ENCODE assay signal across 11 cellular contexts in the genomic region with DNA sequence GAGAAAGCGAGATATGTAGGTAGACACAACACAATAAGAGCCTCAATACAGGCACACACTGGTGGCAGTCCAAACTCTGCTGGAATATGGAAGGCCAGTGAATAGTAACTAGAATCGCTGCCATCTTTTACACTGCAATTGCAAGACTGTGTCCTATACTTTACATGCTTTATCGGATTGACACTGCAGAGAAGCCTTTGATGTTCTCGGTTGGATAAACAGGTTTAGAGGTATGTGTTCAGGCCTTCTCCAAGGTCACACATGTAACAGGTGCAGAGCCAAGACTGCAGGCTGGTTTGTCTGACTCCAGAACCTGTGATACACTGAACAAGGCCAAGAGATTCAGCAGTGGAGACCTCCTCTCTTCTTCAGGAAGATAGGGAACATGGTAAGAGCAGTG. TPM values are rescaled to one million over a fixed set of nuclear protein-coding genes. Genes with fewer than 3 reads are reported as not detected.
"Had no signal": no experiment of that assay in that cellular context is flagged by ENCODE, and none has a peak within 500 bp of the region (broad histone marks: within the 10 kb centered on the region; RNA-seq: fewer than 3 reads in every experiment).

No MANE protein-coding gene starts in this region.

- ATAC-seq: HCT116 had no signal

- H3K9me3 Mint-ChIP-seq: IgD-negative memory B cell had no signal

- H3K9ac ChIP-seq: GM23248 had no signal

- H3K9me3 ChIP-seq: HAP-1 had no signal

- H3K4me1 ChIP-seq: HAP-1 had no signal

- H3K27ac Mint-ChIP-seq: HFFc6, IgD-negative memory B cell had no signal

- H3K27me3 Mint-ChIP-seq: IgD-negative memory B cell had no signal

- H3K4me3 ChIP-seq: GM23248, HAP-1 had no signal

- H2AFZ ChIP-seq: GM23248 had no signal

- DNase-seq: GM23248, GOT3, H7, HFFc6, KBM-7 had no signal

- H3K4me3 Mint-ChIP-seq: HFFc6, IgD-negative memory B cell had no signal

- H3K27ac ChIP-seq: GM23248, HL-60 had no signal

- H3K36me3 ChIP-seq: HAP-1 had no signal

RNA-seq across cellular contexts. Expression of gene SAA1, which starts 5.1 kb away (rescaled TPM):
- total RNA-seq: GM23248, H4, H7 had no signal
- polyA plus RNA-seq: GM23248, IgD-negative memory B cell had no signal

RNA-seq across cellular contexts. Expression of gene SAA2, which starts 22.7 kb away (rescaled TPM):
- total RNA-seq: GM23248, H4, H7, HFFc6 had no signal
- polyA plus RNA-seq: GM23248 had no signal

RNA-seq across cellular contexts. Expression of gene SAA4, which starts 34.6 kb away (rescaled TPM):
- total RNA-seq: GM23248, H4, H7, HFFc6, HT1080 had no signal
- polyA plus RNA-seq: GM23248, IgD-negative memory B cell had no signal
